In the genomic region with DNA sequence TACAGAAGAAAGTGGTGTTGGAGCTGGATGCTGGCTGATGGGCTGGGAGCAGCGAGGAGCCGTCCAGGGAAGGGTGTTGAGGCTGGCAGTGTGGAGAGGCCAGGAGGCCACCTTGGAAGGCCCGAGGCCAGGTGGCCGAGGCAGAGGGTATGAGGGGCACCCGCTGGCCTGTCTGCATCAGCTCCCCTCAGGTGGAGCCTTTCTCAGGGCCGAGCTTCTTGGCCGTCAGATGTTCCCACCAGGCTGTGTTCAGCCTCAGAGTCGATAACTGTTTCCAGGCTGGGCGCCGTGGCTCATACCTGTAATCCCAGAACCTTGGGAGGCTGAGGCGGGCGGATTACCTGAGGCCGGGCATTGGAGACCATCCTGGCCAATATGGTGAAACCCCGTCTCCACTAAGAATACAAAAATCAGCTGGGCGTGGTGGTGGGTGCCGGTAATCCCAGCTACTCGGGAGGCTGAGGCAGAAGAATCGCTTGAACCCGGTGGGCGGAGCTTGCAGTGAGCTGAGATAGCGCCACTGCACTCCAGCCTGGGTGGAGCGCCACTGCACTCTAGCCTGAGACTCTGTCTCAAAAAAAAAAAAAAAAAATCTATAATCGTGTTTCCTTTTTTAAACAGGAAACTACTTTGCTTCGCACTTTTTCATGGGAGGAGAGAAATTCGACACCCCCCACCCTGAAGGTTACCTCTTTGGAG, we compare ENCODE assay signal across 12 cellular contexts. TPM values are rescaled to one million over a fixed set of nuclear protein-coding genes. Genes with fewer than 3 reads are reported as not detected.
DNase-seq lines count a peak whose midpoint lies in the region; ATAC-seq and TF ChIP-seq lines count a peak whose summit lies in the region.
"Had no signal": no experiment of that assay in that cellular context is flagged by ENCODE, and none has a peak within 500 bp of the region (broad histone marks: within the 10 kb centered on the region; RNA-seq: fewer than 3 reads in every experiment).

No MANE protein-coding gene starts in this region.

- no peaks in the 10 kb centered on the region for H3K9me3 Mint-ChIP-seq in activated naive CD4-positive, alpha-beta T cell treated with anti-CD3 and anti-CD28 coated beads for 36 hours
- no peaks in the 10 kb centered on the region for H3K9me3 Mint-ChIP-seq in IgD-negative memory B cell
- H3K9me3 Mint-ChIP-seq in activated naive CD8-positive, alpha-beta T cell treated with anti-CD3 and anti-CD28 coated beads, Interleukin-2, amount 50 U/mL, for 24 hours, result no peaks in the 10 kb centered on the region
- no peaks in the 10 kb centered on the region for H3K9me3 Mint-ChIP-seq in stimulated activated effector memory CD8-positive, alpha-beta T cell treated with anti-CD3 and anti-CD28 coated beads, Interleukin-12 subunit alpha, Interleukin-12 subunit beta, amount 100 ng/mL, for 72 hours
- H3K9me3 Mint-ChIP-seq: memory B cell had no signal

- H3K36me3 Mint-ChIP-seq in activated naive CD4-positive, alpha-beta T cell treated with anti-CD3 and anti-CD28 coated beads for 36 hours (ENCODE audit: low read depth), result peaks cover 9% of the 10 kb centered on the region
- H3K36me3 Mint-ChIP-seq in IgD-negative memory B cell, result peaks cover 2% of the 10 kb centered on the region
- peaks cover 11% of the 10 kb centered on the region for H3K36me3 Mint-ChIP-seq in activated naive CD8-positive, alpha-beta T cell treated with anti-CD3 and anti-CD28 coated beads, Interleukin-2, amount 50 U/mL, for 24 hours (ENCODE audit: low read depth)
- H3K36me3 Mint-ChIP-seq in stimulated activated effector memory CD8-positive, alpha-beta T cell treated with anti-CD3 and anti-CD28 coated beads, Interleukin-12 subunit alpha, Interleukin-12 subunit beta, amount 100 ng/mL, for 72 hours, result peaks cover 72% of the 10 kb centered on the region

- intact Hi-C loops in activated naive CD4-positive, alpha-beta T cell treated with anti-CD3 and anti-CD28 coated beads for 36 hours (cut with micrococcal nuclease), result loop anchor here (2.0 kb wide), 1 partner anchor 33 kb away; no protein-coding TSS in a partner anchor

- POLR2A ChIA-PET in GM10248 (lab: Yijun Ruan, JAX), result no interaction called here

- no peaks in the 10 kb centered on the region for H3K27me3 Mint-ChIP-seq in activated naive CD4-positive, alpha-beta T cell treated with anti-CD3 and anti-CD28 coated beads for 36 hours (ENCODE audit: low read depth)
- no peaks in the 10 kb centered on the region for H3K27me3 Mint-ChIP-seq in IgD-negative memory B cell
- no peaks in the 10 kb centered on the region for H3K27me3 Mint-ChIP-seq in activated naive CD8-positive, alpha-beta T cell treated with anti-CD3 and anti-CD28 coated beads, Interleukin-2, amount 50 U/mL, for 24 hours
- H3K27me3 Mint-ChIP-seq: memory B cell had no signal

- no peak for ATAC-seq in activated naive CD8-positive, alpha-beta T cell treated with anti-CD3 and anti-CD28 coated beads, Interleukin-2, amount 50 U/mL, for 24 hours
- peak; percentile 17 for ATAC-seq in stimulated activated effector memory CD8-positive, alpha-beta T cell treated with anti-CD3 and anti-CD28 coated beads, Interleukin-12 subunit alpha, Interleukin-12 subunit beta, amount 100 ng/mL, for 72 hours

- CTCF ChIA-PET in activated naive CD4-positive, alpha-beta T cell treated with anti-CD3 and anti-CD28 coated beads for 36 hours (lab: Charles Lee), result interaction anchor here (0.6 to 1.7 kb wide), 12 partner anchors 12 to 224 kb away, joined by 3 to 8 read pairs (median 4); a partner anchor contains a TSS
- CTCF ChIA-PET in GM10248 (lab: Yijun Ruan, JAX), result interaction anchor here (0.6 to 3.3 kb wide), 16 partner anchors 8 to 218 kb away, joined by 3 to 35 read pairs (median 3); a partner anchor contains a TSS

- peak; percentile 34 for DNase-seq in activated naive CD4-positive, alpha-beta T cell treated with anti-CD3 and anti-CD28 coated beads for 36 hours
- no peak for DNase-seq in activated naive CD4-positive, alpha-beta T cell treated with Interleukin-2 at 50 U/mL for 16 hours
- DNase-seq in activated naive CD8-positive, alpha-beta T cell treated with anti-CD3 and anti-CD28 coated beads, Interleukin-2, amount 50 U/mL, for 24 hours, result peak; percentile 23
- DNase-seq in stimulated activated effector memory CD8-positive, alpha-beta T cell treated with anti-CD3 and anti-CD28 coated beads, Interleukin-12 subunit alpha, Interleukin-12 subunit beta, amount 100 ng/mL, for 72 hours (ENCODE audit: low spot score in 2 of 2), result no peak
- DNase-seq in NCI-H2171 treated with DMSO at 0.1 percent for 48 hours (lab: John Stamatoyannopoulos, UW), result no peak
- DNase-seq in NCI-H774 (lab: John Stamatoyannopoulos, UW), result no peak
- DNase-seq in GM10248 (ENCODE audit: extremely low spot score), result no peak
- DNase-seq: NCI-H187, retina had no signal

- H3K27ac Mint-ChIP-seq in activated naive CD4-positive, alpha-beta T cell treated with anti-CD3 and anti-CD28 coated beads for 36 hours, result no peak overlapping the region
- peak overlapping the region in 2 of 3 donors; percentile 67 to 72 for H3K27ac Mint-ChIP-seq in IgD-negative memory B cell
- H3K27ac Mint-ChIP-seq in activated naive CD8-positive, alpha-beta T cell treated with anti-CD3 and anti-CD28 coated beads, Interleukin-2, amount 50 U/mL, for 24 hours, result no peak overlapping the region
- H3K27ac Mint-ChIP-seq in stimulated activated effector memory CD8-positive, alpha-beta T cell treated with anti-CD3 and anti-CD28 coated beads, Interleukin-12 subunit alpha, Interleukin-12 subunit beta, amount 100 ng/mL, for 72 hours, result peak overlapping the region; percentile 83
- H3K27ac Mint-ChIP-seq: neural progenitor cell had no signal

- peaks cover 45% of the 10 kb centered on the region for H3K4me1 Mint-ChIP-seq in activated naive CD4-positive, alpha-beta T cell treated with anti-CD3 and anti-CD28 coated beads for 36 hours (ENCODE audit: low read depth)
- H3K4me1 Mint-ChIP-seq in IgD-negative memory B cell, result peaks cover 9 to 18% (median 15%) of the 10 kb centered on the region in 3 donors
- H3K4me1 Mint-ChIP-seq in activated naive CD8-positive, alpha-beta T cell treated with anti-CD3 and anti-CD28 coated beads, Interleukin-2, amount 50 U/mL, for 24 hours, result peaks cover 32% of the 10 kb centered on the region
- peaks cover 25% of the 10 kb centered on the region for H3K4me1 Mint-ChIP-seq in stimulated activated effector memory CD8-positive, alpha-beta T cell treated with anti-CD3 and anti-CD28 coated beads, Interleukin-12 subunit alpha, Interleukin-12 subunit beta, amount 100 ng/mL, for 72 hours
- H3K4me1 Mint-ChIP-seq: neural progenitor cell had no signal

- TF ChIP-seq CTCF in GM10248 (IDR thresholded peaks at IDR 0.05; ENCODE audit: control extremely low read depth, extremely low read depth, low read depth, missing control alignments), result no peak

- H3K4me3 Mint-ChIP-seq in activated naive CD4-positive, alpha-beta T cell treated with anti-CD3 and anti-CD28 coated beads for 36 hours, result no peak overlapping the region
- no peak overlapping the region for H3K4me3 Mint-ChIP-seq in IgD-negative memory B cell
- no peak overlapping the region for H3K4me3 Mint-ChIP-seq in activated naive CD8-positive, alpha-beta T cell treated with anti-CD3 and anti-CD28 coated beads, Interleukin-2, amount 50 U/mL, for 24 hours
- H3K4me3 Mint-ChIP-seq in stimulated activated effector memory CD8-positive, alpha-beta T cell treated with anti-CD3 and anti-CD28 coated beads, Interleukin-12 subunit alpha, Interleukin-12 subunit beta, amount 100 ng/mL, for 72 hours, result no peak overlapping the region
- H3K4me3 Mint-ChIP-seq: memory B cell, neural progenitor cell had no signal

RNA-seq across cellular contexts. Expression of a gene that starts 25.3 kb away (rescaled TPM):
- total RNA-seq in activated naive CD4-positive, alpha-beta T cell treated with anti-CD3 and anti-CD28 coated beads for 36 hours, result 10 to 100 TPM; 46.3 to 48.8 TPM
- polyA plus RNA-seq in IgD-negative memory B cell, result 8.5 TPM

RNA-seq across cellular contexts. Expression of a gene that starts 35.2 kb away (rescaled TPM):
- 1 to 10 TPM; 8.5 to 9.3 TPM for total RNA-seq in activated naive CD4-positive, alpha-beta T cell treated with anti-CD3 and anti-CD28 coated beads for 36 hours
- polyA plus RNA-seq in IgD-negative memory B cell, result 6.7 TPM

RNA-seq across cellular contexts. Expression of a gene that starts 43.5 kb away (rescaled TPM):
- 10 to 100 TPM; 20.0 to 20.7 TPM for total RNA-seq in activated naive CD4-positive, alpha-beta T cell treated with anti-CD3 and anti-CD28 coated beads for 36 hours
- polyA plus RNA-seq in IgD-negative memory B cell, result 74.0 TPM

Comparison
In these comparisons a context has a peak if more than half of its experiments do, and no peak if none do; other contexts are left out.
1. DNase-seq: peak in activated naive CD4-positive, alpha-beta T cell treated with anti-CD3 and anti-CD28 coated beads for 36 hours (single experiment) and activated naive CD8-positive, alpha-beta T cell treated with anti-CD3 and anti-CD28 coated beads, Interleukin-2, amount 50 U/mL, for 24 hours (single experiment); none in activated naive CD4-positive, alpha-beta T cell treated with Interleukin-2 at 50 U/mL for 16 hours (single experiment), stimulated activated effector memory CD8-positive, alpha-beta T cell treated with anti-CD3 and anti-CD28 coated beads, Interleukin-12 subunit alpha, Interleukin-12 subunit beta, amount 100 ng/mL, for 72 hours (0 of 2), NCI-H2171 treated with DMSO at 0.1 percent for 48 hours (single experiment), NCI-H774 (single experiment) and GM10248 (single experiment).
2. H3K27ac Mint-ChIP-seq: peak in IgD-negative memory B cell (2 of 3) and stimulated activated effector memory CD8-positive, alpha-beta T cell treated with anti-CD3 and anti-CD28 coated beads, Interleukin-12 subunit alpha, Interleukin-12 subunit beta, amount 100 ng/mL, for 72 hours (single experiment); none in activated naive CD4-positive, alpha-beta T cell treated with anti-CD3 and anti-CD28 coated beads for 36 hours (single experiment) and activated naive CD8-positive, alpha-beta T cell treated with anti-CD3 and anti-CD28 coated beads, Interleukin-2, amount 50 U/mL, for 24 hours (single experiment).